ENCODE assay signal across 8 cellular contexts in the genomic region with DNA sequence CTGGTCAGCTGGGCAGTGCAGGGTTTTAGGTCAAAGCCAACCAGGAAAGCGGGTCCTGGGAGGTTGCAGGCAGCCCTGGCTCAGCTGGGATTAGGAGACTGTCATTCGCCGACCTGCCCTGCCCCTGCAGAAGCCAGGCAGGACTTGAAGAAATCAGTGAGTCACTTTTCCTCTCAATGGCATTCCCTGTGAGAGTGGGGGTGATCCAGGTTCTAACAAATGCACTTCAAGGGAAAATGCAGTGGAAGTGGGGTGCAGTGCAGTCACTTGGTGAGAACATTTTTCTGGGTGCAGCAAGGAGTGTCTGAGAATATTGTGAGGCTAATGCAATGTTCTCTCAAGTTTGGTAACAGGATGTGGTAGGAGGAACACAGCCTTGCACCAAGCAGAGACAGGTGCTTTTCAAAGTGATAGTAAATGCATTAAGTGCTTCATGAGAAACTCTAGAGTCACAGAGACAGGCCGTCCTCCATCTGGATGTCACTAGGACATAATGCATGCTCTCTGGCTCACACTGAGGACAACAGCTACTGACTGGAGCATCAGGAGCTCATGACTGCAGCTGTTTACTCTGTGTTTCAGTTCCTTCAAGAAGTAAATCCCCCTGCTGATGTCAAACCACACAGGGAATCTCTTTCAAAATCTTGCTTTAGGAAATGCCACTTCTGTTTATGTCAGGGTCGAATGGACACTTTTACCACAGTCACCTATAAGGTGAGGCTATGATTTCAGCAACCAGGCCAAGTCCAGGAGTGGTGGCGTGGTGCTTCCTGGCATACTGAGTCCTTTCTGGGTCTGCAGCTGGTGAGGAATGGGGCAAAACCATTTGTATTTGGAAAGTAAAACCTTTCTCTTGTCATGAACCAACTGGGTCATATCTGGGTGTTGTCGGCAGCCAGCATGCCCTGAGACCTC. TPM values are rescaled to one million over a fixed set of nuclear protein-coding genes. Genes with fewer than 3 reads are reported as not detected.
DNase-seq lines count a peak whose midpoint lies in the region; ATAC-seq and TF ChIP-seq lines count a peak whose summit lies in the region.

No MANE protein-coding gene starts in this region.

- no peak overlapping the region for H3K4me3 ChIP-seq in breast epithelium
- H3K4me3 ChIP-seq in sigmoid colon, result no peak overlapping the region

- H3K4me1 ChIP-seq in breast epithelium (no peaks in the 10 kb centered on the region), sigmoid colon (peaks cover 0 to 5% (median 0%) of the 10 kb centered on the region in 4 donors)

- no peaks in the 10 kb centered on the region for H3K9me3 Mint-ChIP-seq in MCF 10A (ENCODE audit: unreplicated experiment)
- no peaks in the 10 kb centered on the region for H3K9me3 Mint-ChIP-seq in stimulated activated effector memory CD8-positive, alpha-beta T cell treated with anti-CD3 and anti-CD28 coated beads, Interleukin-12 subunit alpha, Interleukin-12 subunit beta, amount 100 ng/mL, for 72 hours

- H3K27me3 ChIP-seq in breast epithelium (no peaks in the 10 kb centered on the region), sigmoid colon (no peaks in the 10 kb centered on the region)

- 54 to 83% methylated on average over 7 of the region's 7 CpGs for WGBS in sigmoid colon, 2 donors

- H3K36me3 ChIP-seq in breast epithelium (no peaks in the 10 kb centered on the region), sigmoid colon (no peaks in the 10 kb centered on the region)

- TF ChIP-seq POLR2A in breast epithelium (IDR thresholded peaks at IDR 0.05) (no peak), sigmoid colon (IDR thresholded peaks at IDR 0.05) (no peak)

- H3K27ac ChIP-seq in breast epithelium, result peak overlapping the region in 1 of 2 donors; percentile 48
- peak overlapping the region; percentile 60 for H3K27ac ChIP-seq in cingulate gyrus (ENCODE audit: low read depth, low read length)
- peak overlapping the region in 1 of 4 donors; percentile 6 for H3K27ac ChIP-seq in sigmoid colon

- POLR2A ChIA-PET in MCF 10A (lab: Yijun Ruan, JAX), result interaction anchor here (0.6 to 1.4 kb wide), 3 partner anchors 17 to 24 kb away, joined by 3 to 4 read pairs (median 3); partner anchors contain the start of gene CDK5R1

- ATAC-seq in HG02623 (IDR thresholded peaks at IDR 0.05; ENCODE audit: unreplicated experiment), result peak; percentile 77
- peak; percentile 96 for ATAC-seq in stimulated activated effector memory CD8-positive, alpha-beta T cell treated with anti-CD3 and anti-CD28 coated beads, Interleukin-12 subunit alpha, Interleukin-12 subunit beta, amount 100 ng/mL, for 72 hours

- no peaks in the 10 kb centered on the region for H3K36me3 Mint-ChIP-seq in MCF 10A (ENCODE audit: insufficient read depth, unreplicated experiment)
- no peaks in the 10 kb centered on the region for H3K36me3 Mint-ChIP-seq in stimulated activated effector memory CD8-positive, alpha-beta T cell treated with anti-CD3 and anti-CD28 coated beads, Interleukin-12 subunit alpha, Interleukin-12 subunit beta, amount 100 ng/mL, for 72 hours

- H3K4me3 Mint-ChIP-seq in MCF 10A (ENCODE audit: unreplicated experiment), result no peak overlapping the region
- peak overlapping the region; percentile 55 for H3K4me3 Mint-ChIP-seq in stimulated activated effector memory CD8-positive, alpha-beta T cell treated with anti-CD3 and anti-CD28 coated beads, Interleukin-12 subunit alpha, Interleukin-12 subunit beta, amount 100 ng/mL, for 72 hours

- no peaks in the 10 kb centered on the region for H3K27me3 Mint-ChIP-seq in MCF 10A (ENCODE audit: insufficient read depth, unreplicated experiment)

- no peak for TF ChIP-seq EP300 in sigmoid colon (IDR thresholded peaks at IDR 0.05)

- no peaks in the 10 kb centered on the region for H3K9me3 ChIP-seq in breast epithelium
- no peaks in the 10 kb centered on the region for H3K9me3 ChIP-seq in sigmoid colon

- intact Hi-C loops in MCF 10A (cut with micrococcal nuclease) (no loop called here), breast epithelium (cut with DNase I; ENCODE audit: low total_unique reads) (no loop called here), sigmoid colon (cut with DNase I) (no loop called here)

- H3K27ac Mint-ChIP-seq in MCF 10A (ENCODE audit: low read depth, unreplicated experiment), result peak overlapping the region; percentile 52
- peak overlapping the region; percentile 87 for H3K27ac Mint-ChIP-seq in stimulated activated effector memory CD8-positive, alpha-beta T cell treated with anti-CD3 and anti-CD28 coated beads, Interleukin-12 subunit alpha, Interleukin-12 subunit beta, amount 100 ng/mL, for 72 hours

- TF ChIP-seq CTCF in MCF 10A (IDR thresholded peaks at IDR 0.05; ENCODE audit: unreplicated experiment) (no peak), breast epithelium (IDR thresholded peaks at IDR 0.05) (no peak), sigmoid colon (IDR thresholded peaks at IDR 0.05) (no peak)

- DNase-seq in MCF 10A (ENCODE audit: unreplicated experiment), result peak; percentile 56
- no peak for DNase-seq in breast epithelium (ENCODE audit: low spot score in 2 of 2)
- peak; percentile 61 for DNase-seq in NCI-H524 treated with DMSO at 0.1 percent for 48 hours (lab: John Stamatoyannopoulos, UW)
- DNase-seq in stimulated activated effector memory CD8-positive, alpha-beta T cell treated with anti-CD3 and anti-CD28 coated beads, Interleukin-12 subunit alpha, Interleukin-12 subunit beta, amount 100 ng/mL, for 72 hours (ENCODE audit: low spot score in 2 of 2), result peak in 1 of 2 donors; percentile 67
- DNase-seq in sigmoid colon, result no peak
- no peak for DNase-seq in NCI-H2171 treated with DMSO at 0.1 percent for 48 hours (lab: John Stamatoyannopoulos, UW)

- CTCF ChIA-PET in MCF 10A (lab: Yijun Ruan, JAX), result interaction anchor here (0.6 kb wide), 2 partner anchors 142 to 412 kb away, joined by 3 read pairs; no protein-coding TSS in a partner anchor

- no TSS peak for BruUV-seq in MCF 10A (replicated peaks; lab: Mats Ljungman, UMichigan)

- peaks cover 22% of the 10 kb centered on the region for H3K4me1 Mint-ChIP-seq in MCF 10A (ENCODE audit: insufficient read depth, unreplicated experiment)
- H3K4me1 Mint-ChIP-seq in stimulated activated effector memory CD8-positive, alpha-beta T cell treated with anti-CD3 and anti-CD28 coated beads, Interleukin-12 subunit alpha, Interleukin-12 subunit beta, amount 100 ng/mL, for 72 hours, result peaks cover 45% of the 10 kb centered on the region

RNA-seq across cellular contexts. Expression of gene CDK5R1, which starts 16.7 kb away (rescaled TPM):
- total RNA-seq in MCF 10A (2022) (4.0 and 4.4 TPM in 2 replicates), breast epithelium (under 1 TPM; 0.66 to 0.88 (median 0.80) TPM), sigmoid colon (1 to 10 TPM in 3 of 4 donors, under 1 TPM in 1; 0.81 to 1.2 (median 1.1) TPM)
- polyA plus RNA-seq in sigmoid colon, result 1 to 10 TPM in 1 of 3 donors, under 1 TPM in 2; under 0.01 to 3.8 (median 0.46) TPM

RNA-seq across cellular contexts. Expression of gene PSMD11, which starts 59.2 kb away (rescaled TPM):
- total RNA-seq in MCF 10A (2022) (123 and 134 TPM in 2 replicates), breast epithelium (10 to 100 TPM; 49.2 to 61.9 (median 56.6) TPM), sigmoid colon (10 to 100 TPM; 42.4 to 59.8 (median 43.2) TPM)
- 10 to 100 TPM; 42.0 to 71.7 (median 52.2) TPM for polyA plus RNA-seq in sigmoid colon

Comparison
In these comparisons a context has a peak if more than half of its experiments do, and no peak if none do; other contexts are left out.
1. DNase-seq: peak in MCF 10A (single experiment) and NCI-H524 treated with DMSO at 0.1 percent for 48 hours (single experiment); none in breast epithelium (0 of 2), sigmoid colon (single experiment) and NCI-H2171 treated with DMSO at 0.1 percent for 48 hours (single experiment).